In genomic region chr4:154511990-154512389, GRCh38 we compare ENCODE assay signal across 29 cellular contexts. TPM values are rescaled to one million over a fixed set of nuclear protein-coding genes. Genes with fewer than 3 reads are reported as not detected.
"Had no signal": no experiment of that assay in that cellular context is flagged by ENCODE, and none has a peak within 500 bp of the region (broad histone marks: within the 10 kb centered on the region; RNA-seq: fewer than 3 reads in every experiment).

No MANE protein-coding gene starts in this region.

- FAIRE-seq: frontal cortex had no signal

- H3K4me3 Mint-ChIP-seq: naive thymus-derived CD8-positive, alpha-beta T cell had no signal

- H3K27ac Mint-ChIP-seq: naive thymus-derived CD8-positive, alpha-beta T cell had no signal

- ATAC-seq: heart left ventricle; left colon; left ventricle myocardium superior; mucosa of descending colon; naive thymus-derived CD8-positive, alpha-beta T cell; stimulated activated naive CD8-positive, alpha-beta T cell treated with anti-CD3 and anti-CD28 coated beads, Interleukin-15, Interleukin-2, amounts not matched to agents 100 U/mL and 50 U/mL, for 24 hours had no signal

- H3K27me3 ChIP-seq: colonic mucosa, right atrium auricular region, sigmoid colon, thyroid gland, upper lobe of left lung, uterus had no signal

- H3K9me3 ChIP-seq: colonic mucosa, heart left ventricle, mucosa of descending colon, neutrophil, right atrium auricular region, sigmoid colon, suprapubic skin, thyroid gland, upper lobe of left lung, uterus had no signal

- H3K36me3 ChIP-seq: colonic mucosa, heart left ventricle, neutrophil, right atrium auricular region, sigmoid colon, suprapubic skin, thyroid gland, upper lobe of left lung, uterus had no signal

- H3K4me1 ChIP-seq: colonic mucosa, heart left ventricle, right atrium auricular region, sigmoid colon, upper lobe of left lung, uterus had no signal

- H3K4me3 ChIP-seq: colonic mucosa, heart left ventricle, lung, mucosa of descending colon, right atrium auricular region, sigmoid colon, skin epidermis, suprapubic skin, thyroid gland, upper lobe of left lung, uterus had no signal

- DNase-seq: colonic mucosa; effector CD4-positive, alpha-beta T cell; heart left ventricle; hippocampal formation; left colon; left ventricle myocardium superior; mucosa of descending colon; naive thymus-derived CD8-positive, alpha-beta T cell; posterior cingulate gyrus; sigmoid colon; stimulated activated CD4-positive, alpha-beta T cell treated with anti-CD3 and anti-CD28 coated beads, Interleukin-12 subunit alpha, Interleukin-12 subunit beta, amount 100 ng/mL, for 4 hours; stimulated activated CD4-positive, alpha-beta T cell treated with anti-CD3 and anti-CD28 coated beads, Interleukin-2, amount 100 ng/mL, for 48 hours; stimulated activated naive CD8-positive, alpha-beta T cell treated with anti-CD3 and anti-CD28 coated beads, Interleukin-15, Interleukin-2, amounts not matched to agents 100 U/mL and 50 U/mL, for 24 hours; thyroid gland; upper lobe of left lung; uterus had no signal

- H3K36me3 Mint-ChIP-seq: naive thymus-derived CD8-positive, alpha-beta T cell had no signal

- H3K4me1 Mint-ChIP-seq: naive thymus-derived CD8-positive, alpha-beta T cell had no signal

- H3K27ac ChIP-seq: colonic mucosa, heart left ventricle, neutrophil, right atrium auricular region, sigmoid colon, skin epidermis, suprapubic skin, thyroid gland, upper lobe of left lung, uterus had no signal

- H3K9me3 Mint-ChIP-seq: naive thymus-derived CD8-positive, alpha-beta T cell had no signal

RNA-seq across cellular contexts. Expression of gene DCHS2, which starts 20.4 kb away (rescaled TPM):
- total RNA-seq: fibroblast of lung; glomerular endothelial cell; left ventricle myocardium superior; naive thymus-derived CD8-positive, alpha-beta T cell had no signal
- polyA plus RNA-seq: fibroblast of lung; naive thymus-derived CD8-positive, alpha-beta T cell had no signal

RNA-seq across cellular contexts. Expression of gene FGB, which starts 50.8 kb away (rescaled TPM):
- total RNA-seq: dermis microvascular lymphatic vessel endothelial cell; fibroblast of lung; frontal cortex; glomerular endothelial cell; left colon; left ventricle myocardium superior; mesenteric fat pad; naive thymus-derived CD8-positive, alpha-beta T cell; osteoblast; pulmonary artery endothelial cell; right atrium auricular region; sigmoid colon had no signal
- polyA plus RNA-seq: esophagus; fibroblast of lung; naive thymus-derived CD8-positive, alpha-beta T cell had no signal
